In genomic region chr15:84716036-84716732, GRCh38 we compare ENCODE assay signal across 8 cellular contexts. TPM values are rescaled to one million over a fixed set of nuclear protein-coding genes. Genes with fewer than 3 reads are reported as not detected.
DNase-seq lines count a peak whose midpoint lies in the region; ATAC-seq and TF ChIP-seq lines count a peak whose summit lies in the region.

Gene SEC11A, minus strand, starts transcription at chr15:84716139. Its CDS starts 64 bp downstream, at chr15:84716075.

- no peaks in the 10 kb centered on the region for H3K9me3 Mint-ChIP-seq in activated naive CD4-positive, alpha-beta T cell treated with anti-CD3 and anti-CD28 coated beads, Interleukin-2, amount 50 U/mL, for 24 hours

- peak within 1 kb of the TSS; percentile 83 for H3K4me2 ChIP-seq in SK-N-SH

- H3K4me1 ChIP-seq in SK-N-SH (ENCODE audit: control insufficient read depth in 1 of 2, insufficient read depth in 2 of 2, low read depth in 1 of 2, low read length in 1 of 2), result peaks cover 5 to 7% of the 10 kb centered on the region in 2 experiments; a peak in 3 of 4 replicates

- peak; percentile 94 for ATAC-seq in HG02571 (IDR thresholded peaks at IDR 0.05; ENCODE audit: unreplicated experiment)

- peaks cover 58% of the 10 kb centered on the region for H3K79me2 ChIP-seq in SK-N-SH (ENCODE audit: insufficient read depth)

- H3K27ac Mint-ChIP-seq in activated naive CD4-positive, alpha-beta T cell treated with anti-CD3 and anti-CD28 coated beads, Interleukin-2, amount 50 U/mL, for 24 hours, result peak within 1 kb of the TSS; percentile 97

- TF ChIP-seq CTCF in SK-N-SH (IDR thresholded peaks at IDR 0.05), result no peak

- peaks cover 0 to 12% of the 10 kb centered on the region in 2 experiments for H3K36me3 ChIP-seq in SK-N-SH (replicated peaks in 1 of 2; ENCODE audit: control insufficient read depth in 1 of 2, insufficient read depth in 2 of 2, low read length in 1 of 2)

- peak within 1 kb of the TSS; percentile 92 to 93 for H3K27ac ChIP-seq in SK-N-SH (ENCODE audit: low read depth in 2 of 2, low read length in 1 of 2)
- peak within 1 kb of the TSS; percentile 82 for H3K27ac ChIP-seq in temporal lobe (ENCODE audit: low read depth, low read length)

- TF ChIP-seq RAD21 in SK-N-SH (IDR thresholded peaks at IDR 0.05; ENCODE audit: low read length), result no peak

- 0% methylated on average over 3 of the region's 57 CpGs for WGBS in SK-N-SH (ENCODE audit: low lambda C conversion rate)

- H2AFZ ChIP-seq in SK-N-SH (ENCODE audit: low read depth), result peak within 1 kb of the TSS; percentile 91

- POLR2A ChIA-PET in SK-N-SH (lab: Yijun Ruan, JAX), result interaction anchor here (0.5 to 3.0 kb wide), 17 partner anchors 9 to 213 kb away, joined by 3 to 14 read pairs (median 5); partner anchors contain the start of gene WDR73

- CTCF ChIA-PET in SK-N-SH (lab: Yijun Ruan, JAX), result interaction anchor here (0.6 to 3.0 kb wide), 9 partner anchors 9 to 212 kb away, joined by 3 to 13 read pairs (median 4); no protein-coding TSS in a partner anchor

- H3K9ac ChIP-seq in SK-N-SH, result peak within 1 kb of the TSS; percentile 92

- H3K4me3 ChIP-seq in SK-N-SH (ENCODE audit: low read depth in 2 of 2, low read length in 1 of 2), result peak within 1 kb of the TSS; percentile 68 to 90

- H3F3A ChIP-seq in SK-N-SH (replicated peaks; ENCODE audit: insufficient read depth), result peaks cover 12% of the 10 kb centered on the region

- TF ChIP-seq EP300 in SK-N-SH (IDR thresholded peaks at IDR 0.05; ENCODE audit: borderline replicate concordance in 1 of 2, low read depth in 1 of 2, low read length in 1 of 2), result peak in 1 of 2 experiments; percentile 18; a peak in 1 of 4 replicates

- H3K4me1 Mint-ChIP-seq in activated naive CD4-positive, alpha-beta T cell treated with anti-CD3 and anti-CD28 coated beads, Interleukin-2, amount 50 U/mL, for 24 hours, result peaks cover 54% of the 10 kb centered on the region

- no peaks in the 10 kb centered on the region for H3K27me3 Mint-ChIP-seq in activated naive CD4-positive, alpha-beta T cell treated with anti-CD3 and anti-CD28 coated beads, Interleukin-2, amount 50 U/mL, for 24 hours

- no peaks in the 10 kb centered on the region for H3K9me3 ChIP-seq in SK-N-SH

- H3K27me3 ChIP-seq in SK-N-SH (ENCODE audit: insufficient read depth), result no peaks in the 10 kb centered on the region

- H3K36me3 Mint-ChIP-seq in activated naive CD4-positive, alpha-beta T cell treated with anti-CD3 and anti-CD28 coated beads, Interleukin-2, amount 50 U/mL, for 24 hours, result peaks cover 3% of the 10 kb centered on the region

- H3K4me3 Mint-ChIP-seq in activated naive CD4-positive, alpha-beta T cell treated with anti-CD3 and anti-CD28 coated beads, Interleukin-2, amount 50 U/mL, for 24 hours, result peak within 1 kb of the TSS; percentile 94

- peak; percentile 89 for DNase-seq in GM04504 (ENCODE audit: low read depth)
- DNase-seq in NCI-H1048 (lab: John Stamatoyannopoulos, UW), result peak; percentile 84
- DNase-seq in SK-N-SH, result peak; percentile 97
- DNase-seq in glomerular endothelial cell (ENCODE audit: extremely low read depth, low read depth, low spot score), result peak; percentile 58
- peak; percentile 97 for DNase-seq in occipital lobe (lab: John Stamatoyannopoulos, UW)

- H3K9me2 ChIP-seq in SK-N-SH, result no peaks in the 10 kb centered on the region

- H4K20me1 ChIP-seq in SK-N-SH (ENCODE audit: insufficient read depth), result peaks cover 38% of the 10 kb centered on the region

TF ChIP-seq in SK-N-SH, 30 proteins besides CTCF, POLR2A, EP300 and RAD21 (continues in another document):
- no peak for TF ChIP-seq RXRA (IDR thresholded peaks at IDR 0.05; ENCODE audit: borderline replicate concordance, low read depth)
- TF ChIP-seq POLR2AphosphoS5 (IDR thresholded peaks at IDR 0.05; ENCODE audit: low read depth, low read length), result peak; percentile 88
- TF ChIP-seq RFX5 (IDR thresholded peaks at IDR 0.05; ENCODE audit: low read length), result no peak
- TF ChIP-seq PBX3 (IDR thresholded peaks at IDR 0.05), result no peak; the same call in 1 of the 2 replicates
- no peak for TF ChIP-seq TEAD4 (IDR thresholded peaks at IDR 0.05; ENCODE audit: borderline replicate concordance, insufficient read depth)
- TF ChIP-seq FOSL2 (IDR thresholded peaks at IDR 0.05; ENCODE audit: borderline replicate concordance, low read depth), result peak; percentile 19; the same call in 1 of the 2 replicates
- TF ChIP-seq NFIC (IDR thresholded peaks at IDR 0.05; ENCODE audit: borderline replicate concordance), result 0 out of 2 replicates have a peak, but pooled peaks have one; percentile 38
- no peak for TF ChIP-seq RCOR1 (IDR thresholded peaks at IDR 0.05; ENCODE audit: low read length)
- TF ChIP-seq ZBTB33 (IDR thresholded peaks at IDR 0.05; ENCODE audit: borderline replicate concordance, low read depth), result peak; percentile 83; the same call in 1 of the 2 replicates
- TF ChIP-seq USF2 (IDR thresholded peaks at IDR 0.05; ENCODE audit: borderline replicate concordance, low read depth, low read length), result no peak
- TF ChIP-seq MEF2A (IDR thresholded peaks at IDR 0.05; ENCODE audit: borderline replicate concordance, low read depth), result no peak
- TF ChIP-seq YY1 (IDR thresholded peaks at IDR 0.05; ENCODE audit: low read depth), result peak; percentile 82
- TF ChIP-seq NRF1 (IDR thresholded peaks at IDR 0.05; ENCODE audit: low read depth, low read length), result peak; percentile 7; the same call in 1 of the 2 replicates
- peak; percentile 90 for TF ChIP-seq CHD2 (IDR thresholded peaks at IDR 0.05; ENCODE audit: low read length, partially characterized antibody)
- peak; percentile 100 for TF ChIP-seq GABPA (IDR thresholded peaks at IDR 0.05; ENCODE audit: low read depth)
- peak; percentile 52; the same call in 1 of the 2 replicates for TF ChIP-seq USF1 (IDR thresholded peaks at IDR 0.05; ENCODE audit: borderline replicate concordance, low read depth)
- TF ChIP-seq SMC3 (IDR thresholded peaks at IDR 0.05; ENCODE audit: low read depth, low read length), result 0 out of 2 replicates have a peak, but pooled peaks have one; percentile 2
- no peak for TF ChIP-seq SIN3A (IDR thresholded peaks at IDR 0.05; ENCODE audit: borderline replicate concordance, low read depth, low read length)

RNA-seq across cellular contexts. Expression of gene SEC11A, which starts in this region (rescaled TPM):
- polyA plus RNA-seq in SK-N-SH (2012; rRNA removed), result 107 and 134 TPM in 2 replicates
- polyA plus RNA-seq in SK-N-SH (2012; cell fraction: cytosol; rRNA removed), result 179 and 266 TPM in 2 replicates
- 16.4 and 38.3 TPM in 2 replicates for polyA plus RNA-seq in SK-N-SH (2012; cell fraction: nucleus; rRNA removed)
- total RNA-seq in glomerular endothelial cell (138 and 173 TPM in 2 replicates), occipital lobe (68.9 TPM), temporal lobe (52.1 TPM)

Comparison
In these comparisons a context has a peak if more than half of its experiments do, and no peak if none do; other contexts are left out.
1. Peak in every context shown above with its lines: DNase-seq, ATAC-seq, H3K4me3 ChIP-seq and H3K27ac ChIP-seq.